13 cellular contexts compared by ENCODE assay signal in genomic region chr11:126113963-126114362, GRCh38. TPM values are rescaled to one million over a fixed set of nuclear protein-coding genes. Genes with fewer than 3 reads are reported as not detected.
A peak's percentile ranks its signal among the peaks of the same experiment; 100 is the strongest.
DNase-seq lines count a peak whose midpoint lies in the region; TF ChIP-seq lines count a peak whose summit lies in the region.
"Had no signal": no experiment of that assay in that cellular context is flagged by ENCODE, and none has a peak within 500 bp of the region (broad histone marks: within the 10 kb centered on the region; RNA-seq: fewer than 3 reads in every experiment).

No MANE protein-coding gene starts in this region.

- TF ChIP-seq EP300 in tibial nerve (IDR thresholded peaks at IDR 0.05), result peak in 1 of 2 donors; percentile 1

- H3K4me1 ChIP-seq in colonic mucosa (peaks cover 20% of the 10 kb centered on the region), tibial nerve (peaks cover 0 to 49% (median 33%) of the 10 kb centered on the region in 4 donors)

- no peak for TF ChIP-seq POLR2A in tibial nerve (IDR thresholded peaks at IDR 0.05)

- WGBS in tibial nerve, 2 donors, result 13 to 15% methylated on average over 4 of the region's 4 CpGs

- H3K27me3 ChIP-seq in colonic mucosa (no peaks in the 10 kb centered on the region), tibial nerve (no peaks in the 10 kb centered on the region)
- H3K27me3 ChIP-seq: SJSA1 had no signal

- H3K9me3 ChIP-seq in colonic mucosa, result no peaks in the 10 kb centered on the region
- no peaks in the 10 kb centered on the region for H3K9me3 ChIP-seq in tibial nerve
- H3K9me3 ChIP-seq: SJSA1 had no signal

- H3K9ac ChIP-seq in colonic mucosa (ENCODE audit: low read depth in 2 of 2, low read length in 2 of 2), result peak overlapping the region in 1 of 2 donors; percentile 53

- DNase-seq in DMS 273 (lab: John Stamatoyannopoulos, UW; ENCODE audit: unreplicated experiment), result peak; percentile 69
- no peak for DNase-seq in DMS 273 treated with DMSO at 0.1 percent for 48 hours (lab: John Stamatoyannopoulos, UW)
- DNase-seq in colonic mucosa, result no peak
- DNase-seq in myocyte (ENCODE audit: low read depth), result peak; percentile 83
- DNase-seq in tibial nerve (ENCODE audit: low spot score in 2 of 2), result no peak
- DNase-seq in NCI-H526 treated with DMSO at 0.1 percent for 48 hours (lab: John Stamatoyannopoulos, UW), result no peak
- DNase-seq in caudate nucleus (lab: John Stamatoyannopoulos, UW), result no peak
- DNase-seq in islet precursor cell, result no peak
- DNase-seq: 8988T; activated CD4-positive, alpha-beta T cell treated with anti-CD3 and anti-CD28 coated beads for 36 hours; activated effector memory CD4-positive, alpha-beta T cell treated with Interleukin-2 at 50 U/mL for 16 hours had no signal

- intact Hi-C loops in colonic mucosa (cut with DNase I), result no loop called here

- H3K36me3 ChIP-seq in colonic mucosa (no peaks in the 10 kb centered on the region), tibial nerve (no peaks in the 10 kb centered on the region)
- H3K36me3 ChIP-seq: SJSA1 had no signal

- H3K27ac ChIP-seq in colonic mucosa (peak overlapping the region; percentile 56), tibial nerve (peak overlapping the region; percentile 35 to 91 (median 74)), caudate nucleus (ENCODE audit: low read depth, low read length) (no peak overlapping the region)
- H3K27ac ChIP-seq: HL-60, SJSA1 had no signal

- no peak overlapping the region for H3K4me3 ChIP-seq in colonic mucosa
- H3K4me3 ChIP-seq in tibial nerve, result no peak overlapping the region
- H3K4me3 ChIP-seq: SJSA1 had no signal

- TF ChIP-seq CTCF in colonic mucosa (IDR thresholded peaks at IDR 0.05), result no peak
- no peak for TF ChIP-seq CTCF in tibial nerve (IDR thresholded peaks at IDR 0.05)

RNA-seq across cellular contexts. Expression of gene CDON, which starts 51.3 kb away (rescaled TPM):
- total RNA-seq in colonic mucosa, result 10 to 100 TPM in 1 of 2 donors, 1 to 10 TPM in 1; 2.3 to 10.5 TPM
- 73.4 and 147 TPM in 2 replicates for total RNA-seq in myocyte
- polyA plus RNA-seq in myocyte (2012), result 22.6 TPM
- 10 to 100 TPM; 14.4 to 25.9 (median 15.3) TPM for total RNA-seq in tibial nerve

Comparison
In these comparisons a context has a peak if more than half of its experiments do, and no peak if none do; other contexts are left out.
1. DNase-seq: peak in DMS 273 (single experiment) and myocyte (single experiment); none in DMS 273 treated with DMSO at 0.1 percent for 48 hours (single experiment), colonic mucosa (single experiment), tibial nerve (0 of 2), NCI-H526 treated with DMSO at 0.1 percent for 48 hours (single experiment), caudate nucleus (0 of 61) and islet precursor cell (single experiment).